ENCODE assay signal across 8 cellular contexts in genomic region chr11:60831143-60831500, GRCh38. TPM values are rescaled to one million over a fixed set of nuclear protein-coding genes. Genes with fewer than 3 reads are reported as not detected.
A peak's percentile ranks its signal among the peaks of the same experiment; 100 is the strongest.
DNase-seq lines count a peak whose midpoint lies in the region; ATAC-seq and TF ChIP-seq lines count a peak whose summit lies in the region.

No MANE protein-coding gene starts in this region.

- peak overlapping the region in 2 of 7 donors; percentile 54 to 83 for H3K4me3 Mint-ChIP-seq in CD8-positive, alpha-beta memory T cell

- ATAC-seq in RWPE2 (ENCODE audit: low read depth) (peak; percentile 86), omental fat pad (ENCODE audit: low FRiP score) (peak; percentile 82), thoracic aorta (ENCODE audit: insufficient number of reproducible peaks, low FRiP score, low read depth) (no peak)

- no peaks in the 10 kb centered on the region for H3K9me3 ChIP-seq in CD8-positive, alpha-beta memory T cell (ENCODE audit: low read length)
- H3K9me3 ChIP-seq in RWPE2 (ENCODE audit: severe bottlenecking) (no peaks in the 10 kb centered on the region), thoracic aorta (no peaks in the 10 kb centered on the region)

- H3K4me1 Mint-ChIP-seq in CD8-positive, alpha-beta memory T cell: peaks cover 0 to 3% (median 0%) of the 10 kb centered on the region in 3 donors

- peak overlapping the region in 3 of 8 donors; percentile 58 to 86 (median 60) for H3K27ac Mint-ChIP-seq in CD8-positive, alpha-beta memory T cell

- H3K27me3 Mint-ChIP-seq in CD8-positive, alpha-beta memory T cell: peaks cover 12 to 29% of the 10 kb centered on the region in 2 donors

- H3K36me3 ChIP-seq in CD8-positive, alpha-beta memory T cell (ENCODE audit: insufficient read depth, low read length): no peaks in the 10 kb centered on the region
- H3K36me3 ChIP-seq in RWPE2 (ENCODE audit: low read depth) (no peaks in the 10 kb centered on the region), thoracic aorta (no peaks in the 10 kb centered on the region)

- POLR2A ChIA-PET in CD8-positive, alpha-beta memory T cell (lab: Charles Lee): interaction anchor here (1.0 to 1.7 kb wide), 2 partner anchors 56 to 75 kb away, joined by 4 read pairs; partner anchors contain the start of gene PRPF19

- H3K27ac ChIP-seq in CD8-positive, alpha-beta memory T cell (ENCODE audit: low read depth, low read length): no peak overlapping the region
- H3K27ac ChIP-seq in RWPE2 (ENCODE audit: poor library complexity, severe bottlenecking) (no peak overlapping the region), thoracic aorta (no peak overlapping the region)

- TF ChIP-seq CTCF in GM20000 (IDR thresholded peaks at IDR 0.05; ENCODE audit: extremely low read depth, missing control alignments): peak; percentile 93
- TF ChIP-seq CTCF in RWPE2 (IDR thresholded peaks at IDR 0.05; ENCODE audit: poor library complexity, severe bottlenecking): peak; percentile 94
- TF ChIP-seq CTCF in foreskin fibroblast (IDR thresholded peaks at IDR 0.05; ENCODE audit: low read depth, low read length): peak; percentile 90
- peak in 1 of 3 donors; percentile 67 for TF ChIP-seq CTCF in omental fat pad (IDR thresholded peaks at IDR 0.05)
- TF ChIP-seq CTCF in thoracic aorta (IDR thresholded peaks at IDR 0.05): peak; percentile 96

- peak; percentile 58 to 86 (median 71) for DNase-seq in CD8-positive, alpha-beta memory T cell
- DNase-seq in GM20000 (ENCODE audit: low spot score) (peak; percentile 84), LoVo (ENCODE audit: low spot score) (peak; percentile 79), RWPE2 (ENCODE audit: low spot score) (no peak), foreskin fibroblast (peak; percentile 67 to 92), omental fat pad (ENCODE audit: low spot score) (peak; percentile 85), thoracic aorta (ENCODE audit: low spot score) (peak; percentile 30)
- DNase-seq in activated T-helper 9 cell treated with anti-CD3 and anti-CD28 coated beads, Interleukin-2, amount 50 U/mL, for 16 hours (ENCODE audit: low read depth): peak; percentile 70

- CTCF ChIA-PET in CD8-positive, alpha-beta memory T cell (lab: Charles Lee): interaction anchor here (0.6 to 3.2 kb wide), 33 partner anchors 10 to 562 kb away, joined by 3 to 64 read pairs (median 4); partner anchors contain the start of genes CCDC86, PRPF19, TMEM109 and TMEM216

- peaks cover 0 to 2% (median 0%) of the 10 kb centered on the region in 3 donors for H3K36me3 Mint-ChIP-seq in CD8-positive, alpha-beta memory T cell

- H3K4me1 ChIP-seq in CD8-positive, alpha-beta memory T cell (ENCODE audit: insufficient read depth, low read length): no peaks in the 10 kb centered on the region
- H3K4me1 ChIP-seq in RWPE2 (ENCODE audit: insufficient read depth, poor library complexity, severe bottlenecking) (peaks cover 4% of the 10 kb centered on the region), thoracic aorta (ENCODE audit: control insufficient read depth in 1 of 2, low read depth in 2 of 2) (peaks cover 0 to 4% of the 10 kb centered on the region in 2 donors)

- H3K27me3 ChIP-seq in CD8-positive, alpha-beta memory T cell (ENCODE audit: insufficient read depth, low read length, poor library complexity, severe bottlenecking): no peaks in the 10 kb centered on the region
- H3K27me3 ChIP-seq in RWPE2 (ENCODE audit: insufficient read depth, poor library complexity, severe bottlenecking): no peaks in the 10 kb centered on the region
- no peaks in the 10 kb centered on the region for H3K27me3 ChIP-seq in thoracic aorta (replicated peaks; ENCODE audit: insufficient read depth)

- H3K9me3 Mint-ChIP-seq in CD8-positive, alpha-beta memory T cell: no peaks in the 10 kb centered on the region

- no peak overlapping the region for H3K4me3 ChIP-seq in CD8-positive, alpha-beta memory T cell (ENCODE audit: low read length)
- no peak overlapping the region for H3K4me3 ChIP-seq in RWPE2 (ENCODE audit: severe bottlenecking)
- H3K4me3 ChIP-seq in foreskin fibroblast (ENCODE audit: low read depth in 1 of 2, low read length in 2 of 2): no peak overlapping the region
- H3K4me3 ChIP-seq in thoracic aorta: no peak overlapping the region

RNA-seq across cellular contexts. Expression of gene CCDC86, which starts 10.8 kb away (rescaled TPM):
- 100 to 1,000 TPM; 122 to 124 TPM for total RNA-seq in CD8-positive, alpha-beta memory T cell
- 21.8 TPM for polyA plus RNA-seq in CD8-positive, alpha-beta memory T cell
- 10 to 100 TPM; 17.5 to 68.6 (median 22.5) TPM for total RNA-seq in omental fat pad
- total RNA-seq in thoracic aorta: 10 to 100 TPM; 13.5 to 23.8 TPM

RNA-seq across cellular contexts. Expression of gene PTGDR2, which starts 24.6 kb away (rescaled TPM):
- under 1 TPM; 0.28 to 0.42 TPM for total RNA-seq in CD8-positive, alpha-beta memory T cell
- polyA plus RNA-seq in CD8-positive, alpha-beta memory T cell: 2.2 TPM
- total RNA-seq in omental fat pad: 1 to 10 TPM in 1 of 4 donors, under 1 TPM in 1, not detected in 2; 0.28 to 1.1 TPM
- total RNA-seq in thoracic aorta: under 1 TPM; 0.21 to 0.68 TPM

RNA-seq across cellular contexts. Expression of gene ZP1, which starts 36.2 kb away (rescaled TPM):
- total RNA-seq in CD8-positive, alpha-beta memory T cell: not detected
- polyA plus RNA-seq in CD8-positive, alpha-beta memory T cell: 0.22 TPM
- 1 to 10 TPM in 2 of 4 donors, not detected in 2; 2.2 to 3.0 TPM for total RNA-seq in omental fat pad
- not detected for total RNA-seq in thoracic aorta

RNA-seq across cellular contexts. Expression of gene MS4A10, which starts 46.0 kb away (rescaled TPM):
- total RNA-seq in CD8-positive, alpha-beta memory T cell: not detected
- polyA plus RNA-seq in CD8-positive, alpha-beta memory T cell: not detected
- total RNA-seq in omental fat pad (not detected), thoracic aorta (not detected)
